Comparison of ENCODE assay signal across 11 cellular contexts in the genomic region with DNA sequence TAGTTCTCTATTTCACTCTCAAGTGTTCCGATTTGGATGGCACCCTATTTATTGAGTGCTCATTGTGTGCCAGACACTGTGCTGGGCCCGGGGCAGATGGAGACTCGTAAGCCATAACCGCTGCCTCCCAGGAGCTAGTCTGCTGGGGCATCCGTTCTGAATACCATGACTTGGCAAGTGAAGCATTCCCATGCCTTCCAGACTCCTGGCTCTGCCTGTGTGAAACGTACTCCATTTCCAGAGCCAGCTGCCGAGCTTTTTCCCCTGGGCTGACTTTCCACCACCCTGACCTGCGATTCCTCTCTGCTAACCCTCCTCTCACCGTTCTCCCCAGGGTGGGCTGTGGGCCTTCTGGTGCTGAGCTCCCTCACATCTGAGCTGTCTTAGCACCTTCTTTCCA.
"Had no signal": no experiment of that assay in that cellular context is flagged by ENCODE, and none has a peak within 500 bp of the region (broad histone marks: within the 10 kb centered on the region; RNA-seq: fewer than 3 reads in every experiment).

No MANE protein-coding gene starts in this region.

- H3K4me3 ChIP-seq: cardiac muscle cell, pancreas, stomach, tibial nerve had no signal

- H3K27ac ChIP-seq: cardiac muscle cell, pancreas, tibial nerve had no signal

- H3K36me3 ChIP-seq: cardiac muscle cell, pancreas, stomach, tibial nerve had no signal

- H3K27me3 ChIP-seq: cardiac muscle cell, pancreas, stomach, tibial nerve had no signal

- H3K9me3 ChIP-seq: pancreas, stomach, tibial nerve had no signal

- DNase-seq: activated CD4-positive, alpha-beta T cell treated with anti-CD3 and anti-CD28 coated beads, Interleukin-2, amount 50 U/mL, for 48 hours; activated gamma-delta T cell treated with Interleukin-2 at 50 U/mL for 16 hours; activated naive CD8-positive, alpha-beta T cell treated with anti-CD3 and anti-CD28 coated beads for 36 hours; activated T-cell treated with anti-CD3 and anti-CD28 coated beads, Interleukin-2, amount 50 U/mL, for 72 hours; foreskin melanocyte; mesendoderm; pancreas; small intestine; stomach had no signal

- ATAC-seq: activated T-cell treated with anti-CD3 and anti-CD28 coated beads, Interleukin-2, amount 50 U/mL, for 72 hours; pancreas had no signal

- H3K4me1 ChIP-seq: pancreas, tibial nerve had no signal
